Comparison of ENCODE assay signal across 16 cellular contexts in genomic region chr22:46756097-46756496, GRCh38.
"Had no signal": no experiment of that assay in that cellular context is flagged by ENCODE, and none has a peak within 500 bp of the region (broad histone marks: within the 10 kb centered on the region; RNA-seq: fewer than 3 reads in every experiment).

No MANE protein-coding gene starts in this region.

- DNase-seq: activated CD4-positive, alpha-beta T cell treated with anti-CD3 and anti-CD28 coated beads, Interleukin-2, amount 10 ng/mL, durations not matched to agents 24 days and 14 days; activated CD8-positive, alpha-beta T cell treated with anti-CD3 and anti-CD28 coated beads, Interleukin-2, amount 10 ng/mL, durations not matched to agents 7 days and 5 days; activated effector memory CD4-positive, alpha-beta T cell treated with Interleukin-2 at 50 U/mL for 16 hours; activated naive CD4-positive, alpha-beta T cell treated with anti-CD3 and anti-CD28 coated beads, Interleukin-2, amount 10 ng/mL, durations not matched to agents 7 days and 5 days; activated T-cell treated with anti-CD3 and anti-CD28 coated beads, Interleukin-2, amount 50 U/mL, for 24 hours; erythroblast; foreskin melanocyte; stimulated activated CD4-positive, alpha-beta T cell treated with anti-CD3 and anti-CD28 coated beads, Interleukin-4, amount 100 ng/mL, for 24 hours; T1000; thyroid gland had no signal

- H3K36me3 ChIP-seq: pancreas, thyroid gland had no signal

- H3K27ac Mint-ChIP-seq: activated CD4-positive, alpha-beta T cell treated with anti-CD3 and anti-CD28 coated beads, Interleukin-2, amount 10 ng/mL, durations not matched to agents 24 days and 14 days; activated CD8-positive, alpha-beta T cell treated with anti-CD3 and anti-CD28 coated beads, Interleukin-2, amount 10 ng/mL, durations not matched to agents 7 days and 5 days; activated T-cell treated with anti-CD3 and anti-CD28 coated beads, Interleukin-2, amount 50 U/mL, for 24 hours; stimulated activated memory B cell treated with anti-CD40 and anti-IgM and Interleukin-4, amounts not matched to agents 10 μg/mL and 1 μg/mL and 100 μg/mL, for 72 hours had no signal

- H3K9me3 ChIP-seq: pancreas, thyroid gland had no signal

- H3K4me2 ChIP-seq: smooth muscle cell had no signal

- H3K27me3 ChIP-seq: pancreas, thyroid gland had no signal

- H3K27ac ChIP-seq: pancreas, thyroid gland had no signal

- FAIRE-seq: keratinocyte, pancreas had no signal

- ATAC-seq: activated CD8-positive, alpha-beta T cell treated with anti-CD3 and anti-CD28 coated beads, Interleukin-2, amount 10 ng/mL, durations not matched to agents 7 days and 5 days; left lobe of liver; pancreas; sciatic nerve; stimulated activated memory B cell treated with anti-CD40 and anti-IgM and Interleukin-4, amounts not matched to agents 10 μg/mL and 1 μg/mL and 100 μg/mL, for 72 hours had no signal

- H3K27me3 Mint-ChIP-seq: activated CD4-positive, alpha-beta T cell treated with anti-CD3 and anti-CD28 coated beads, Interleukin-2, amount 10 ng/mL, durations not matched to agents 24 days and 14 days; activated naive CD4-positive, alpha-beta T cell treated with anti-CD3 and anti-CD28 coated beads, Interleukin-2, amount 10 ng/mL, durations not matched to agents 7 days and 5 days; activated T-cell treated with anti-CD3 and anti-CD28 coated beads, Interleukin-2, amount 50 U/mL, for 24 hours had no signal

- H3K4me3 Mint-ChIP-seq: activated CD4-positive, alpha-beta T cell treated with anti-CD3 and anti-CD28 coated beads, Interleukin-2, amount 10 ng/mL, durations not matched to agents 24 days and 14 days; activated CD8-positive, alpha-beta T cell treated with anti-CD3 and anti-CD28 coated beads, Interleukin-2, amount 10 ng/mL, durations not matched to agents 7 days and 5 days; activated naive CD4-positive, alpha-beta T cell treated with anti-CD3 and anti-CD28 coated beads, Interleukin-2, amount 10 ng/mL, durations not matched to agents 7 days and 5 days; activated T-cell treated with anti-CD3 and anti-CD28 coated beads, Interleukin-2, amount 50 U/mL, for 24 hours; stimulated activated memory B cell treated with anti-CD40 and anti-IgM and Interleukin-4, amounts not matched to agents 10 μg/mL and 1 μg/mL and 100 μg/mL, for 72 hours had no signal

- H3K4me3 ChIP-seq: pancreas, smooth muscle cell, thyroid gland had no signal
